8 cellular contexts compared by ENCODE assay signal in genomic region chr17:45371414-45372324, GRCh38. TPM values are rescaled to one million over a fixed set of nuclear protein-coding genes. Genes with fewer than 3 reads are reported as not detected.
DNase-seq lines count a peak whose midpoint lies in the region; ATAC-seq, FAIRE-seq and TF ChIP-seq lines count a peak whose summit lies in the region.

No MANE protein-coding gene starts in this region.

- H3K4me1 ChIP-seq in A549 (peaks cover 84% of the 10 kb centered on the region), HAP-1 (peaks cover 11% of the 10 kb centered on the region), fibroblast of lung (ENCODE audit: control insufficient read depth, extremely low read depth, insufficient read depth, low read length) (peaks cover 17% of the 10 kb centered on the region)

- peak overlapping the region; percentile 95 to 97 for H3K27ac ChIP-seq in A549
- H3K27ac ChIP-seq in fibroblast of lung (ENCODE audit: insufficient read depth, low read length): peak overlapping the region; percentile 95

- TF ChIP-seq CTCF in A549 (IDR thresholded peaks at IDR 0.05) (no peak; the same call in 1 of the 3 replicates), fibroblast of lung (conservative IDR thresholded peaks at IDR 0.05 in 1 of 2, IDR thresholded peaks at IDR 0.05 in 1 of 2; ENCODE audit: low read depth in 1 of 2, low read length in 2 of 2) (peak; percentile 8 to 13)

- peak; percentile 97 to 99 for TF ChIP-seq EP300 in A549 (IDR thresholded peaks at IDR 0.05)

- H3K79me2 ChIP-seq in fibroblast of lung (ENCODE audit: control insufficient read depth, insufficient read depth, low read length): no peaks in the 10 kb centered on the region

- ATAC-seq in A549 (peak; percentile 93 to 95), GM21825 (IDR thresholded peaks at IDR 0.05; ENCODE audit: unreplicated experiment) (no peak)

- peak overlapping the region; percentile 43 for H3K9ac ChIP-seq in fibroblast of lung (ENCODE audit: insufficient read depth, low read length)

- H4K20me1 ChIP-seq in fibroblast of lung (ENCODE audit: control insufficient read depth, extremely low read depth, insufficient read depth, low read length): no peaks in the 10 kb centered on the region

- no peak; the same call in 1 of the 2 replicates for TF ChIP-seq POLR2A in A549 (IDR thresholded peaks at IDR 0.05; ENCODE audit: low read length)

- H3K4me2 ChIP-seq in A549 (peak overlapping the region; percentile 56), fibroblast of lung (ENCODE audit: extremely low read depth, insufficient read depth, low read length) (peak overlapping the region; percentile 86)

- H3K9me3 ChIP-seq in A549 (no peaks in the 10 kb centered on the region), HAP-1 (no peaks in the 10 kb centered on the region), fibroblast of lung (ENCODE audit: control insufficient read depth, insufficient read depth, low read depth, low read length) (no peaks in the 10 kb centered on the region)

- in situ Hi-C loops in HAP-1 (cut with MboI; ENCODE audit: low sequenced_read_pairs): no loop called here

- no peaks in the 10 kb centered on the region for H3K27me3 ChIP-seq in HAP-1 (ENCODE audit: low read depth)
- no peaks in the 10 kb centered on the region for H3K27me3 ChIP-seq in fibroblast of lung (ENCODE audit: control insufficient read depth, insufficient read depth, low read length)

- no peak overlapping the region; the same call in 2 of the 3 replicates for H3K4me3 ChIP-seq in A549
- H3K4me3 ChIP-seq in HAP-1: no peak overlapping the region
- peak overlapping the region in 1 of 4 experiments; percentile 16 for H3K4me3 ChIP-seq in fibroblast of lung (replicated peaks in 1 of 4; ENCODE audit: control extremely low read depth in 1 of 4, insufficient read depth in 1 of 4, low read depth in 3 of 4, low read length in 4 of 4)

- under 1% methylated on average over 48 of the region's 55 CpGs for WGBS in A549 (ENCODE audit: missing lambda C conversion rate)

- TF ChIP-seq RAD21 in A549 (conservative IDR thresholded peaks at IDR 0.05 in 1 of 2, IDR thresholded peaks at IDR 0.05 in 1 of 2): peak; percentile 44 to 71; a peak in 4 of 5 replicates

- DNase-seq in A549 (ENCODE audit: low read depth in 1 of 2, low spot score in 1 of 2) (peak; percentile 98), HAP-1 (ENCODE audit: low spot score in 2 of 2) (peak; percentile 34 to 77), fibroblast of lung (ENCODE audit: low read depth in 2 of 2) (peak; percentile 93 to 98), myocyte (ENCODE audit: low read depth) (peak; percentile 97), stromal cell of bone marrow (ENCODE audit: low read depth) (peak; percentile 75), SKM-1 (lab: John Stamatoyannopoulos, UW; ENCODE audit: unreplicated experiment) (no peak)
- DNase-seq in activated CD8-positive, alpha-beta memory T cell treated with anti-CD3 and anti-CD28 coated beads for 24 hours: peak; percentile 75

- POLR2A ChIA-PET in A549 (lab: Yijun Ruan, JAX): interaction anchor here (0.5 to 5.6 kb wide), 18 partner anchors 9 to 223 kb away, joined by 3 to 105 read pairs (median 4); partner anchors contain the start of genes HEXIM1 and MAP3K14

- H2AFZ ChIP-seq in fibroblast of lung (ENCODE audit: low read length): peak overlapping the region; percentile 25

- peak; percentile 83 for FAIRE-seq in A549 (lab: Jason Lieb, UNC)

- CTCF ChIA-PET in A549 (lab: Yijun Ruan, JAX): interaction anchor here (0.6 to 18.2 kb wide), 24 partner anchors 10 to 501 kb away, joined by 3 to 294 read pairs (median 5); partner anchors contain the start of gene MAP3K14

- H3K36me3 ChIP-seq in HAP-1 (replicated peaks): no peaks in the 10 kb centered on the region
- no peaks in the 10 kb centered on the region for H3K36me3 ChIP-seq in fibroblast of lung (ENCODE audit: control insufficient read depth, insufficient read depth, low read length)

TF ChIP-seq in A549, 52 proteins besides CTCF, POLR2A, EP300 and RAD21 (continues in another document):
- no peak; the same call in 1 of the 2 replicates for TF ChIP-seq HOXA7 (CRISPR knock-in tag; IDR thresholded peaks at IDR 0.05)
- peak; percentile 82 for TF ChIP-seq PBX3 (IDR thresholded peaks at IDR 0.05)
- TF ChIP-seq HOXB5 (CRISPR knock-in tag; IDR thresholded peaks at IDR 0.05): peak; percentile 77
- TF ChIP-seq SMC3 (IDR thresholded peaks at IDR 0.05): peak; percentile 68
- TF ChIP-seq CBX2 (IDR thresholded peaks at IDR 0.05; ENCODE audit: borderline replicate concordance, low read depth): no peak
- TF ChIP-seq HOXB13 (CRISPR knock-in tag; IDR thresholded peaks at IDR 0.05; ENCODE audit: low read depth): no peak; the same call in 1 of the 2 replicates
- no peak for TF ChIP-seq NR3C1 (IDR thresholded peaks at IDR 0.05)
- TF ChIP-seq MAX (IDR thresholded peaks at IDR 0.05): peak; percentile 95
- TF ChIP-seq HEYL (CRISPR knock-in tag; IDR thresholded peaks at IDR 0.05): peak; percentile 57; the same call in 1 of the 2 replicates
- TF ChIP-seq FOXS1 (CRISPR knock-in tag; IDR thresholded peaks at IDR 0.05): 0 out of 2 replicates have a peak, but pooled peaks have one; percentile 10
- no peak for TF ChIP-seq ZFP36 (IDR thresholded peaks at IDR 0.05; ENCODE audit: borderline replicate concordance, partially characterized antibody)
- TF ChIP-seq REST (IDR thresholded peaks at IDR 0.05): no peak
- no peak for TF ChIP-seq CHD2 (IDR thresholded peaks at IDR 0.05; ENCODE audit: low read length, partially characterized antibody)
- no peak for TF ChIP-seq POLR2AphosphoS2 (conservative IDR thresholded peaks at IDR 0.05; ENCODE audit: low read length)
- peak; percentile 43; the same call in 1 of the 2 replicates for TF ChIP-seq MYC (IDR thresholded peaks at IDR 0.05; ENCODE audit: borderline replicate concordance, low read length)
- TF ChIP-seq EHMT2 (IDR thresholded peaks at IDR 0.05; ENCODE audit: low read depth): no peak
- no peak for TF ChIP-seq RNF2 (IDR thresholded peaks at IDR 0.05; ENCODE audit: borderline replicate concordance, low read depth)
- TF ChIP-seq JUN (IDR thresholded peaks at IDR 0.05): peak; percentile 97 to 100
- TF ChIP-seq FOSB (CRISPR knock-in tag; IDR thresholded peaks at IDR 0.05): no peak
- no peak for TF ChIP-seq TP53 (CRISPR knock-in tag; IDR thresholded peaks at IDR 0.05)
- TF ChIP-seq KDM5A (IDR thresholded peaks at IDR 0.05): no peak
- TF ChIP-seq RCOR1 (IDR thresholded peaks at IDR 0.05; ENCODE audit: low read depth, low read length): no peak
- TF ChIP-seq TFCP2L1 (CRISPR knock-in tag; IDR thresholded peaks at IDR 0.05): no peak
- TF ChIP-seq ESRRA (IDR thresholded peaks at IDR 0.05; ENCODE audit: borderline replicate concordance, low read length): no peak
- TF ChIP-seq ZSCAN20 (CRISPR knock-in tag; IDR thresholded peaks at IDR 0.05): peak; percentile 18

RNA-seq across cellular contexts. Expression of gene MAP3K14, which starts 54.8 kb away (rescaled TPM):
- polyA plus RNA-seq in A549 (2011; rRNA removed) (9.1 and 10.9 TPM in 2 replicates), A549 (2017; fragmentation: RNase III; extraction: RNeasy Plus Mini Kit Qiagen cat#74134 plus additional on column Dnase treatment) (30.7 to 53.6 TPM (median 34.5 TPM) in 3 replicates), fibroblast of lung (3.9 and 5.2 TPM in 2 replicates)
- polyA plus RNA-seq in A549 (2012; cell fraction: cytosol; rRNA removed): 39.9 and 49.0 TPM in 2 replicates
- 142 and 168 TPM in 2 replicates for polyA plus RNA-seq in A549 (2012; cell fraction: nucleus; rRNA removed)
- 12.0 and 13.0 TPM in 2 replicates for polyA minus RNA-seq in A549 (2011; rRNA and poly(A)+ RNA removed)
- total RNA-seq in fibroblast of lung (3.6 TPM in 2 replicates), myocyte (9.2 and 16.4 TPM in 2 replicates)
- polyA plus RNA-seq in fibroblast of lung (2012): 3.8 and 5.8 TPM in 2 replicates
- polyA minus RNA-seq in fibroblast of lung (ENCODE audit: low replicate concordance): 3.6 and 6.0 TPM in 2 replicates
- polyA plus RNA-seq in myocyte (2012): 10.6 TPM
